ENCODE assay signal across 8 cellular contexts in genomic region chr12:104459556-104459909, GRCh38. TPM values are rescaled to one million over a fixed set of nuclear protein-coding genes. Genes with fewer than 3 reads are reported as not detected.
DNase-seq lines count a peak whose midpoint lies in the region; ATAC-seq and TF ChIP-seq lines count a peak whose summit lies in the region.

No MANE protein-coding gene starts in this region.

- H3K9ac ChIP-seq in skeletal muscle satellite cell (ENCODE audit: low read depth, low read length): no peak overlapping the region

- H3K36me3 ChIP-seq in GM23338 (ENCODE audit: insufficient read depth): no peaks in the 10 kb centered on the region
- no peaks in the 10 kb centered on the region for H3K36me3 ChIP-seq in skeletal muscle satellite cell (ENCODE audit: insufficient read depth, low read length)

- H3K9me2 ChIP-seq in GM23338 (ENCODE audit: insufficient read depth): no peaks in the 10 kb centered on the region

- peak overlapping the region; percentile 90 for H3K4me3 Mint-ChIP-seq in GM23338
- H3K4me3 Mint-ChIP-seq in T-helper 2 cell treated with Interferon-gamma antibody and Interleukin-4, amounts not matched to agents 5 μg/mL and 100 μg/mL, for 36 hours: peak overlapping the region; percentile 97

- ATAC-seq in GM23338: no peak

- DNase-seq in GM23338 (ENCODE audit: low spot score) (no peak), fibroblast of mammary gland (ENCODE audit: low read depth) (no peak), AG20443 (ENCODE audit: low spot score) (no peak), MV-4-11 (lab: John Stamatoyannopoulos, UW) (no peak), NCI-H1694 treated with DMSO at 0.1 percent for 48 hours (lab: John Stamatoyannopoulos, UW) (no peak), activated gamma-delta T cell treated with Interleukin-2 at 50 U/mL for 16 hours (no peak)
- no peak for DNase-seq in T-helper 2 cell treated with Interferon-gamma antibody and Interleukin-4, amounts not matched to agents 5 μg/mL and 100 μg/mL, for 36 hours (ENCODE audit: low spot score)

- H3K27ac ChIP-seq in GM23338 (ENCODE audit: low read depth): no peak overlapping the region

- H4K20me1 ChIP-seq in GM23338 (replicated peaks; ENCODE audit: insufficient read depth): peaks cover 11% of the 10 kb centered on the region; the same call in 1 of the 2 replicates

- peaks cover 35% of the 10 kb centered on the region for H3K27me3 Mint-ChIP-seq in GM23338 (ENCODE audit: insufficient read depth, low read depth, poor library complexity)
- peaks cover 11% of the 10 kb centered on the region for H3K27me3 Mint-ChIP-seq in T-helper 2 cell treated with Interferon-gamma antibody and Interleukin-4, amounts not matched to agents 5 μg/mL and 100 μg/mL, for 36 hours (ENCODE audit: low read depth)

- no peak for TF ChIP-seq CTCF in GM23338 (conservative IDR thresholded peaks at IDR 0.05; ENCODE audit: low read depth in 2 of 2)
- no peak for TF ChIP-seq CTCF in fibroblast of mammary gland (conservative IDR thresholded peaks at IDR 0.05; ENCODE audit: control insufficient read depth, insufficient read depth, low read depth, low read length)

- peak overlapping the region; percentile 81 for H3K4me2 ChIP-seq in GM23338
- H3K4me2 ChIP-seq in skeletal muscle satellite cell (ENCODE audit: low read length): peak overlapping the region; percentile 87

- peaks cover 49% of the 10 kb centered on the region for H3K79me2 ChIP-seq in GM23338 (replicated peaks; ENCODE audit: insufficient read depth)

- H3K36me3 Mint-ChIP-seq in GM23338 (ENCODE audit: low read depth): no peaks in the 10 kb centered on the region; the same call in 2 of the 3 replicates
- H3K36me3 Mint-ChIP-seq in T-helper 2 cell treated with Interferon-gamma antibody and Interleukin-4, amounts not matched to agents 5 μg/mL and 100 μg/mL, for 36 hours (ENCODE audit: low read depth): peaks cover 52% of the 10 kb centered on the region

- H3F3A ChIP-seq in GM23338 (replicated peaks; ENCODE audit: low read depth): 0 out of 2 replicates have a peak, but pooled peaks cover 9% of the 10 kb centered on the region

- peaks cover 39% of the 10 kb centered on the region for H3K4me1 Mint-ChIP-seq in GM23338
- H3K4me1 Mint-ChIP-seq in T-helper 2 cell treated with Interferon-gamma antibody and Interleukin-4, amounts not matched to agents 5 μg/mL and 100 μg/mL, for 36 hours (ENCODE audit: low read depth): peaks cover 56% of the 10 kb centered on the region

- no peak overlapping the region for H3K4me3 ChIP-seq in GM23338
- H3K4me3 ChIP-seq in fibroblast of mammary gland (ENCODE audit: control insufficient read depth, low read depth, low read length): peak overlapping the region; percentile 88
- H3K4me3 ChIP-seq in skeletal muscle satellite cell (ENCODE audit: low read length): peak overlapping the region; percentile 83

- H3K27ac Mint-ChIP-seq in GM23338: no peak overlapping the region
- H3K27ac Mint-ChIP-seq in T-helper 2 cell treated with Interferon-gamma antibody and Interleukin-4, amounts not matched to agents 5 μg/mL and 100 μg/mL, for 36 hours: peak overlapping the region; percentile 87

- peaks cover 29% of the 10 kb centered on the region for H3K4me1 ChIP-seq in GM23338 (ENCODE audit: insufficient read depth)
- peaks cover 41% of the 10 kb centered on the region for H3K4me1 ChIP-seq in skeletal muscle satellite cell (ENCODE audit: control insufficient read depth, insufficient read depth, low read length)

- H3K9me3 ChIP-seq in skeletal muscle satellite cell (replicated peaks; ENCODE audit: low read length): no peaks in the 10 kb centered on the region

- H3K9me3 Mint-ChIP-seq in GM23338: no peaks in the 10 kb centered on the region
- H3K9me3 Mint-ChIP-seq in T-helper 2 cell treated with Interferon-gamma antibody and Interleukin-4, amounts not matched to agents 5 μg/mL and 100 μg/mL, for 36 hours: no peaks in the 10 kb centered on the region

- H3K27me3 ChIP-seq in GM23338 (ENCODE audit: insufficient read depth) (peaks cover 37% of the 10 kb centered on the region), skeletal muscle satellite cell (ENCODE audit: control insufficient read depth, insufficient read depth, low read length) (no peaks in the 10 kb centered on the region)

- H2AFZ ChIP-seq in GM23338: no peak overlapping the region

TF ChIP-seq in GM23338, 12 proteins besides CTCF, POLR2A, EP300 and RAD21:
- TF ChIP-seq CREB1 (CRISPR knock-in tag; IDR thresholded peaks at IDR 0.05; ENCODE audit: low read depth): no peak
- TF ChIP-seq ZNF114 (CRISPR knock-in tag; IDR thresholded peaks at IDR 0.05): no peak
- TF ChIP-seq POLR2AphosphoS5 (IDR thresholded peaks at IDR 0.05; ENCODE audit: low read depth): no peak
- TF ChIP-seq ZNF331 (CRISPR knock-in tag; IDR thresholded peaks at IDR 0.05; ENCODE audit: low read depth): no peak
- TF ChIP-seq EZH2phosphoT487 (IDR thresholded peaks at IDR 0.05; ENCODE audit: unreplicated experiment): no peak
TF ChIP-seq in GM23338: peak in this region for 0.

RNA-seq across cellular contexts. Expression of gene CHST11, which starts 2.8 kb away (rescaled TPM):
- 13.4 and 25.7 TPM in 2 replicates for total RNA-seq in GM23338 (2014; rRNA removed; shearing (Covaris generic))
- 6.9 and 7.7 TPM in 2 replicates for polyA plus RNA-seq in GM23338 (2016; fragmentation: Nextera tagmentation; extraction: Ambion mirVana)
- 17.3 and 18.3 TPM in 2 replicates for total RNA-seq in skeletal muscle satellite cell (2012; rRNA removed)
